Comparison of ENCODE assay signal across 9 cellular contexts in the genomic region with DNA sequence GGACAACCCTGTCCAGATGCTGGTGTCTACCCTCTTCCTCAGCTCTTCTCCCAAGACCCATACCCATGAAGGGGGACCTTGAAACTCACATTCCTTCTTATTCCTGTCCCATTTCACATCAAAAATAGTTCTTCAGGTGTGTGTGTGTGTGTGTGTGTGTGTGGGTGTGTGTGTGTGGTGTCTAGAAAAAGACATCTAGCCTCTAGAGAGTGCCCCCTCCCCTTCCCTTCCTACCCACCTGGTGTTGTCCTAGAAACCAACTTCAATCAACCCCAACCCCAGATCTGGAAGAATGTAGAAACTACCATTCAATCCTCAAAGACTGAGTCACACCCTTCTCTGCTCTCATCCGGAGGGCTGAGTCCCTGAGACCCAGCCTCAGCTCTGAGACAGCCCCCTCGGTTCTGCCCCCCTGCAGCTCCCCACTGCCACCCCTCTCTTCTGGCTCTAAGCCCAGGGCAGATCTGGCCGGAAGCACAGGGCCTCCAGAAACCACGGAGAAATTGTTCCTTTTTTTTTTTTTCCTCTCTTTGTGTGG. TPM values are rescaled to one million over a fixed set of nuclear protein-coding genes. Genes with fewer than 3 reads are reported as not detected.
DNase-seq lines count a peak whose midpoint lies in the region; ATAC-seq, FAIRE-seq and TF ChIP-seq lines count a peak whose summit lies in the region.
"Had no signal": no experiment of that assay in that cellular context is flagged by ENCODE, and none has a peak within 500 bp of the region (broad histone marks: within the 10 kb centered on the region; RNA-seq: fewer than 3 reads in every experiment).

No MANE protein-coding gene starts in this region.

- no peaks in the 10 kb centered on the region for H3K9me3 Mint-ChIP-seq in HFFc6
- H3K9me3 Mint-ChIP-seq: natural killer cell had no signal

- peak overlapping the region; percentile 63 for H3K27ac ChIP-seq in epithelial cell of prostate

- no peak for FAIRE-seq in urothelium cell line (lab: Jason Lieb, UNC)

- no peak for TF ChIP-seq CTCF in AG10803 (conservative IDR thresholded peaks at IDR 0.05; ENCODE audit: low read length)
- no peak for TF ChIP-seq CTCF in HFFc6 (IDR thresholded peaks at IDR 0.05)

- CTCF ChIA-PET in HEK293T (lab: Yijun Ruan, JAX) = interaction anchor here (1.7 to 3.5 kb wide), 2 partner anchors 12 to 14 kb away, joined by 4 to 18 read pairs; no protein-coding TSS in a partner anchor

- no peaks in the 10 kb centered on the region for H3K36me3 Mint-ChIP-seq in HFFc6 (ENCODE audit: low read depth)
- H3K36me3 Mint-ChIP-seq: natural killer cell had no signal

- H3K27ac Mint-ChIP-seq in HFFc6 = 0 out of 2 replicates have a peak overlapping the region, but pooled peaks have one; percentile 36
- H3K27ac Mint-ChIP-seq: natural killer cell had no signal

- H3K4me1 Mint-ChIP-seq in HFFc6 (ENCODE audit: low read depth) = peaks cover 45% of the 10 kb centered on the region

- ATAC-seq in GM18502 (IDR thresholded peaks at IDR 0.05; ENCODE audit: poor library complexity, unreplicated experiment) (no peak), GM19328 (IDR thresholded peaks at IDR 0.05; ENCODE audit: unreplicated experiment) (no peak)

- POLR2A ChIA-PET in HEK293T (lab: Yijun Ruan, JAX) = interaction anchor here (0.6 to 1.3 kb wide), 2 partner anchors 22 to 25 kb away, joined by 3 read pairs; a partner anchor contains a TSS

- H3K4me3 ChIP-seq in AG10803 (ENCODE audit: low read length) = no peak overlapping the region

- H3K27me3 Mint-ChIP-seq in HFFc6 (ENCODE audit: insufficient read depth) = peaks cover 2% of the 10 kb centered on the region

- DNase-seq in AG10803 (ENCODE audit: low read depth) = peak; percentile 21
- no peak for DNase-seq in HFFc6
- DNase-seq in T-helper 2 cell = peak in 3 of 5 experiments; percentile 9 to 49 (median 24)
- DNase-seq in epithelial cell of prostate (ENCODE audit: low read depth, low spot score) = no peak
- peak; percentile 80 for DNase-seq in urothelium cell line (ENCODE audit: low spot score)
- no peak for DNase-seq in HEK293T (ENCODE audit: extremely low spot score)
- DNase-seq: natural killer cell had no signal

- H3K4me3 Mint-ChIP-seq in HFFc6 = no peak overlapping the region
- H3K4me3 Mint-ChIP-seq: natural killer cell had no signal

TF ChIP-seq in HEK293T, 16 proteins besides CTCF, POLR2A, EP300 and RAD21:
- no peak for TF ChIP-seq BHLHE40 (IDR thresholded peaks at IDR 0.05; ENCODE audit: borderline replicate concordance)
- TF ChIP-seq FOXM1 (IDR thresholded peaks at IDR 0.05; ENCODE audit: borderline replicate concordance) = no peak
- no peak for TF ChIP-seq L3MBTL2 (conservative IDR thresholded peaks at IDR 0.05)
- no peak for TF ChIP-seq ZNF384 (IDR thresholded peaks at IDR 0.05)
- no peak for TF ChIP-seq CTBP1 (IDR thresholded peaks at IDR 0.05; ENCODE audit: borderline replicate concordance)
- TF ChIP-seq ARNT (IDR thresholded peaks at IDR 0.05) = no peak
- TF ChIP-seq SP1 (IDR thresholded peaks at IDR 0.05) = no peak
- no peak for TF ChIP-seq FOXA1 (IDR thresholded peaks at IDR 0.05)
- TF ChIP-seq, protein P1, sequence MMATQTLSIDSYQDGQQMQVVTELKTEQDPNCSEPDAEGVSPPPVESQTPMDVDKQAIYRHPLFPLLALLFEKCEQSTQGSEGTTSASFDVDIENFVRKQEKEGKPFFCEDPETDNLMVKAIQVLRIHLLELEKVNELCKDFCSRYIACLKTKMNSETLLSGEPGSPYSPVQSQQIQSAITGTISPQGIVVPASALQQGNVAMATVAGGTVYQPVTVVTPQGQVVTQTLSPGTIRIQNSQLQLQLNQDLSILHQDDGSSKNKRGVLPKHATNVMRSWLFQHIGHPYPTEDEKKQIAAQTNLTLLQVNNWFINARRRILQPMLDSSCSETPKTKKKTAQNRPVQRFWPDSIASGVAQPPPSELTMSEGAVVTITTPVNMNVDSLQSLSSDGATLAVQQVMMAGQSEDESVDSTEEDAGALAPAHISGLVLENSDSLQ (IDR thresholded peaks at IDR 0.05) = no peak
- no peak for TF ChIP-seq HDGF (IDR thresholded peaks at IDR 0.05; ENCODE audit: borderline replicate concordance)
- TF ChIP-seq FOXK2 (IDR thresholded peaks at IDR 0.05) = no peak
- TF ChIP-seq SUZ12 (IDR thresholded peaks at IDR 0.05) = no peak
- TF ChIP-seq ELF4 (IDR thresholded peaks at IDR 0.05) = no peak
- no peak for TF ChIP-seq LEF1 (IDR thresholded peaks at IDR 0.05; ENCODE audit: borderline replicate concordance)
- TF ChIP-seq NFRKB (IDR thresholded peaks at IDR 0.05) = no peak
- TF ChIP-seq TARDBP (IDR thresholded peaks at IDR 0.05) = no peak

RNA-seq across cellular contexts. Expression of a gene that starts 3.5 kb away (rescaled TPM):
- total RNA-seq in HFFc6 (2021; fragmentation: NEBNext Ultra II Directional; extraction: Animal tissue kit (Norgen Biotek cat#: 25700)) = 1 to 10 TPM in 2 of 6 experiments, under 1 TPM in 4; 0.53 to 3.1 (median 0.81) TPM

RNA-seq across cellular contexts. Expression of a gene that starts 22.5 kb away (rescaled TPM):
- total RNA-seq in HFFc6 (2021; fragmentation: NEBNext Ultra II Directional; extraction: Animal tissue kit (Norgen Biotek cat#: 25700)) = 10 to 100 TPM; 29.8 to 39.4 (median 32.0) TPM

RNA-seq across cellular contexts. Expression of a gene that starts 25.0 kb away (rescaled TPM):
- total RNA-seq in HFFc6 (2021; fragmentation: NEBNext Ultra II Directional; extraction: Animal tissue kit (Norgen Biotek cat#: 25700)) = under 1 TPM in 5 of 6 experiments, not detected in 1; 0.11 to 0.81 (median 0.34) TPM
- total RNA-seq: natural killer cell had no signal

RNA-seq across cellular contexts. Expression of a gene that starts 49.9 kb away (rescaled TPM):
- total RNA-seq in HFFc6 (2021; fragmentation: NEBNext Ultra II Directional; extraction: Animal tissue kit (Norgen Biotek cat#: 25700)) = 1 to 10 TPM; 5.7 to 9.0 (median 7.9) TPM

Comparison
In these comparisons a context has a peak if more than half of its experiments do, and no peak if none do; other contexts are left out.
1. DNase-seq: peak in AG10803 (single experiment), T-helper 2 cell (3 of 5) and urothelium cell line (single experiment); none in HFFc6 (single experiment), epithelial cell of prostate (single experiment) and HEK293T (single experiment).